In genomic region chr19:29372461-29372860, GRCh38 we compare ENCODE assay signal across 20 cellular contexts.
DNase-seq lines count a peak whose midpoint lies in the region; ATAC-seq and TF ChIP-seq lines count a peak whose summit lies in the region.
"Had no signal": no experiment of that assay in that cellular context is flagged by ENCODE, and none has a peak within 500 bp of the region (broad histone marks: within the 10 kb centered on the region; RNA-seq: fewer than 3 reads in every experiment).

No MANE protein-coding gene starts in this region.

- H3K36me3 Mint-ChIP-seq in activated CD8-positive, alpha-beta memory T cell treated with anti-CD3 and anti-CD28 coated beads, Interleukin-2, amount 10 ng/mL, durations not matched to agents 7 days and 5 days = no peaks in the 10 kb centered on the region
- H3K36me3 Mint-ChIP-seq in type B pancreatic cell = no peaks in the 10 kb centered on the region
- no peaks in the 10 kb centered on the region for H3K36me3 Mint-ChIP-seq in activated naive CD4-positive, alpha-beta T cell treated with anti-CD3 and anti-CD28 coated beads, Interleukin-2, amount 10 ng/mL, durations not matched to agents 7 days and 5 days

- H3K27me3 Mint-ChIP-seq in activated CD8-positive, alpha-beta memory T cell treated with anti-CD3 and anti-CD28 coated beads, Interleukin-2, amount 10 ng/mL, durations not matched to agents 7 days and 5 days = peaks cover 8% of the 10 kb centered on the region
- H3K27me3 Mint-ChIP-seq in type B pancreatic cell = peaks cover 50% of the 10 kb centered on the region
- no peaks in the 10 kb centered on the region for H3K27me3 Mint-ChIP-seq in activated naive CD4-positive, alpha-beta T cell treated with anti-CD3 and anti-CD28 coated beads, Interleukin-2, amount 10 ng/mL, durations not matched to agents 7 days and 5 days
- H3K27me3 Mint-ChIP-seq: B cell had no signal

- DNase-seq in activated CD8-positive, alpha-beta memory T cell treated with anti-CD3 and anti-CD28 coated beads for 24 hours = peak; percentile 13
- DNase-seq in activated CD8-positive, alpha-beta memory T cell treated with anti-CD3 and anti-CD28 coated beads, Interleukin-2, amount 10 ng/mL, durations not matched to agents 7 days and 5 days = no peak
- DNase-seq in ecto neural progenitor cell (ENCODE audit: low spot score) (peak; percentile 34), mesenteric fat pad (ENCODE audit: low spot score) (peak; percentile 60), type B pancreatic cell (ENCODE audit: extremely low spot score, unreplicated experiment) (peak; percentile 29), putamen (ENCODE audit: low spot score) (no peak)
- DNase-seq in activated naive CD4-positive, alpha-beta T cell treated with anti-CD3 and anti-CD28 coated beads, Interleukin-2, amount 10 ng/mL, durations not matched to agents 7 days and 5 days = no peak
- DNase-seq: 8988T, DMS79 treated with DMSO at 0.1 percent for 48 hours, HCEC 1CT, Kasumi-1, MG63, NCI-H1048, NCI-H1436 treated with DMSO at 0.1 percent for 48 hours, NCI-H510A treated with DMSO at 0.1 percent for 48 hours, NCI-H82, OCI-M1, SHP77 had no signal

- H3K4me1 Mint-ChIP-seq in activated CD8-positive, alpha-beta memory T cell treated with anti-CD3 and anti-CD28 coated beads, Interleukin-2, amount 10 ng/mL, durations not matched to agents 7 days and 5 days = no peaks in the 10 kb centered on the region
- peaks cover 7% of the 10 kb centered on the region for H3K4me1 Mint-ChIP-seq in type B pancreatic cell (ENCODE audit: unreplicated experiment)
- H3K4me1 Mint-ChIP-seq in activated naive CD4-positive, alpha-beta T cell treated with anti-CD3 and anti-CD28 coated beads, Interleukin-2, amount 10 ng/mL, durations not matched to agents 7 days and 5 days = no peaks in the 10 kb centered on the region
- H3K4me1 Mint-ChIP-seq: B cell had no signal

- TF ChIP-seq CTCF in type B pancreatic cell (conservative IDR thresholded peaks at IDR 0.05) = no peak

- H3K4me3 Mint-ChIP-seq in activated CD8-positive, alpha-beta memory T cell treated with anti-CD3 and anti-CD28 coated beads, Interleukin-2, amount 10 ng/mL, durations not matched to agents 7 days and 5 days = no peak overlapping the region
- no peak overlapping the region for H3K4me3 Mint-ChIP-seq in type B pancreatic cell
- H3K4me3 Mint-ChIP-seq in activated naive CD4-positive, alpha-beta T cell treated with anti-CD3 and anti-CD28 coated beads, Interleukin-2, amount 10 ng/mL, durations not matched to agents 7 days and 5 days = no peak overlapping the region
- H3K4me3 Mint-ChIP-seq: B cell had no signal

- CTCF ChIA-PET in activated CD8-positive, alpha-beta memory T cell treated with anti-CD3 and anti-CD28 coated beads, Interleukin-2, amount 10 ng/mL, durations not matched to agents 7 days and 5 days (lab: Charles Lee) = no interaction called here
- CTCF ChIA-PET in activated naive CD4-positive, alpha-beta T cell treated with anti-CD3 and anti-CD28 coated beads, Interleukin-2, amount 10 ng/mL, durations not matched to agents 7 days and 5 days (lab: Charles Lee) = no interaction called here

- no peak for ATAC-seq in activated CD8-positive, alpha-beta memory T cell treated with anti-CD3 and anti-CD28 coated beads, Interleukin-2, amount 10 ng/mL, durations not matched to agents 7 days and 5 days
- no peak for ATAC-seq in GM21737 (IDR thresholded peaks at IDR 0.05; ENCODE audit: unreplicated experiment)

- H3K9me3 Mint-ChIP-seq in activated CD8-positive, alpha-beta memory T cell treated with anti-CD3 and anti-CD28 coated beads, Interleukin-2, amount 10 ng/mL, durations not matched to agents 7 days and 5 days (ENCODE audit: low read depth) = no peaks in the 10 kb centered on the region
- no peaks in the 10 kb centered on the region for H3K9me3 Mint-ChIP-seq in type B pancreatic cell
- no peaks in the 10 kb centered on the region for H3K9me3 Mint-ChIP-seq in activated naive CD4-positive, alpha-beta T cell treated with anti-CD3 and anti-CD28 coated beads, Interleukin-2, amount 10 ng/mL, durations not matched to agents 7 days and 5 days

- no peak overlapping the region for H3K27ac Mint-ChIP-seq in activated CD8-positive, alpha-beta memory T cell treated with anti-CD3 and anti-CD28 coated beads, Interleukin-2, amount 10 ng/mL, durations not matched to agents 7 days and 5 days
- no peak overlapping the region for H3K27ac Mint-ChIP-seq in type B pancreatic cell
- no peak overlapping the region for H3K27ac Mint-ChIP-seq in activated naive CD4-positive, alpha-beta T cell treated with anti-CD3 and anti-CD28 coated beads, Interleukin-2, amount 10 ng/mL, durations not matched to agents 7 days and 5 days
- H3K27ac Mint-ChIP-seq: B cell had no signal

Comparison
In these comparisons a context has a peak if more than half of its experiments do, and no peak if none do; other contexts are left out.
1. DNase-seq: peak in activated CD8-positive, alpha-beta memory T cell treated with anti-CD3 and anti-CD28 coated beads for 24 hours (single experiment), ecto neural progenitor cell (single experiment), mesenteric fat pad (single experiment) and type B pancreatic cell (single experiment); none in activated CD8-positive, alpha-beta memory T cell treated with anti-CD3 and anti-CD28 coated beads, Interleukin-2, amount 10 ng/mL, durations not matched to agents 7 days and 5 days (single experiment), activated naive CD4-positive, alpha-beta T cell treated with anti-CD3 and anti-CD28 coated beads, Interleukin-2, amount 10 ng/mL, durations not matched to agents 7 days and 5 days (single experiment) and putamen (single experiment).